ENCODE assay signal across 21 cellular contexts in the genomic region with DNA sequence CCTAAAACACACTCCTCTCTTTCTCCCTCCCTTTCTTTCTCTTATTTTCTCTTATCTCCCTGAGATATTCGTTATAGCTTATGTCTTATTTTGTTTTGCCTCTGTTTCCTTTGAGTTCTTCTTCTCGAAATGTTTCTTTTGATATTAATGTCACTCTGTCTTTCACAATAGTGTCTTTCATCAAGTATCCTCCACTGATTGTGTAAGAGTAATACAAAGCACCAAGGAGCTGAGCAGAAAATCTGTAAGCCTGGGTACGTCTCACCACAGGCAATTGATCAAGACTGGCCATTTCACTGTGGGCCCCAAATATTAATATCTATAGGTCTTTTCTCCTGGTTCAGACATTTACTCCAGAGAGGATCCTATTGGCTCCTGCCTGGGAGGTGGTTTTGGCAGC. TPM values are rescaled to one million over a fixed set of nuclear protein-coding genes. Genes with fewer than 3 reads are reported as not detected.
"Had no signal": no experiment of that assay in that cellular context is flagged by ENCODE, and none has a peak within 500 bp of the region (broad histone marks: within the 10 kb centered on the region; RNA-seq: fewer than 3 reads in every experiment).

No MANE protein-coding gene starts in this region.

- DNase-seq: activated CD4-positive, alpha-beta T cell treated with anti-CD3 and anti-CD28 coated beads for 48 hours; activated CD4-positive, CD25-positive, alpha-beta regulatory T cell; activated CD8-positive, alpha-beta T cell treated with anti-CD3 and anti-CD28 coated beads for 36 hours; activated naive CD4-positive, alpha-beta T cell treated with anti-CD3 and anti-CD28 coated beads for 36 hours; activated T-cell treated with anti-CD3 and anti-CD28 coated beads, Interleukin-2, amount 50 U/mL, for 1 hour; central memory CD4-positive, alpha-beta T cell; foreskin keratinocyte; hippocampal formation; kidney; mammary epithelial cell; midbrain; nucleus accumbens; retina; spleen; stimulated activated naive B cell treated with anti-CD40 and anti-IgM and Interleukin-4, amounts not matched to agents 10 μg/mL and 1 μg/mL and 100 μg/mL, for 72 hours; thyroid gland had no signal

- H3K4me3 Mint-ChIP-seq: activated CD8-positive, alpha-beta T cell treated with anti-CD3 and anti-CD28 coated beads for 36 hours; activated naive CD4-positive, alpha-beta T cell treated with anti-CD3 and anti-CD28 coated beads for 36 hours; activated T-helper 17 cell treated with anti-CD3 and anti-CD28 coated beads, Interleukin-2, amount 50 U/mL, for 72 hours; brain; nephron; stimulated activated naive B cell treated with anti-CD40 and anti-IgM and Interleukin-4, amounts not matched to agents 10 μg/mL and 1 μg/mL and 100 μg/mL, for 72 hours had no signal

- H3K27ac ChIP-seq: foreskin keratinocyte, thyroid gland had no signal

- H3K36me3 Mint-ChIP-seq: brain; stimulated activated naive B cell treated with anti-CD40 and anti-IgM and Interleukin-4, amounts not matched to agents 10 μg/mL and 1 μg/mL and 100 μg/mL, for 72 hours had no signal

- H3K27ac Mint-ChIP-seq: activated CD8-positive, alpha-beta T cell treated with anti-CD3 and anti-CD28 coated beads for 36 hours; activated naive CD4-positive, alpha-beta T cell treated with anti-CD3 and anti-CD28 coated beads for 36 hours; activated T-helper 17 cell treated with anti-CD3 and anti-CD28 coated beads, Interleukin-2, amount 50 U/mL, for 72 hours; brain; nephron; stimulated activated naive B cell treated with anti-CD40 and anti-IgM and Interleukin-4, amounts not matched to agents 10 μg/mL and 1 μg/mL and 100 μg/mL, for 72 hours had no signal

- H3K27me3 ChIP-seq: foreskin keratinocyte, spleen, thyroid gland had no signal

- H3K4me1 ChIP-seq: foreskin keratinocyte, thyroid gland had no signal

- H3K36me3 ChIP-seq: spleen, thyroid gland had no signal

- H3K4me1 Mint-ChIP-seq: activated T-helper 17 cell treated with anti-CD3 and anti-CD28 coated beads, Interleukin-2, amount 50 U/mL, for 72 hours; nephron had no signal

- H3K9me3 Mint-ChIP-seq: activated CD8-positive, alpha-beta T cell treated with anti-CD3 and anti-CD28 coated beads for 36 hours; activated naive CD4-positive, alpha-beta T cell treated with anti-CD3 and anti-CD28 coated beads for 36 hours; activated T-helper 17 cell treated with anti-CD3 and anti-CD28 coated beads, Interleukin-2, amount 50 U/mL, for 72 hours; brain; nephron; stimulated activated naive B cell treated with anti-CD40 and anti-IgM and Interleukin-4, amounts not matched to agents 10 μg/mL and 1 μg/mL and 100 μg/mL, for 72 hours had no signal

- H3K4me3 ChIP-seq: spleen, thyroid gland had no signal

- ATAC-seq: activated CD8-positive, alpha-beta T cell treated with anti-CD3 and anti-CD28 coated beads for 36 hours; activated T-helper 17 cell treated with anti-CD3 and anti-CD28 coated beads, Interleukin-2, amount 50 U/mL, for 72 hours; foreskin keratinocyte; stimulated activated naive B cell treated with anti-CD40 and anti-IgM and Interleukin-4, amounts not matched to agents 10 μg/mL and 1 μg/mL and 100 μg/mL, for 72 hours had no signal

- H3K27me3 Mint-ChIP-seq: activated T-helper 17 cell treated with anti-CD3 and anti-CD28 coated beads, Interleukin-2, amount 50 U/mL, for 72 hours; brain; stimulated activated naive B cell treated with anti-CD40 and anti-IgM and Interleukin-4, amounts not matched to agents 10 μg/mL and 1 μg/mL and 100 μg/mL, for 72 hours had no signal

RNA-seq across cellular contexts. Expression of a gene that starts 4.8 kb away (rescaled TPM):
- total RNA-seq: activated CD8-positive, alpha-beta T cell treated with anti-CD3 and anti-CD28 coated beads for 36 hours; activated naive CD4-positive, alpha-beta T cell treated with anti-CD3 and anti-CD28 coated beads for 36 hours; epithelial cell of proximal tubule; foreskin keratinocyte; mammary epithelial cell had no signal
- polyA plus RNA-seq: fibroblast of lung, foreskin keratinocyte, mammary epithelial cell had no signal
